9 cellular contexts compared by ENCODE assay signal in genomic region chr4:185534534-185534849, GRCh38. TPM values are rescaled to one million over a fixed set of nuclear protein-coding genes. Genes with fewer than 3 reads are reported as not detected.
DNase-seq lines count a peak whose midpoint lies in the region; ATAC-seq and TF ChIP-seq lines count a peak whose summit lies in the region.
"Had no signal": no experiment of that assay in that cellular context is flagged by ENCODE, and none has a peak within 500 bp of the region (broad histone marks: within the 10 kb centered on the region; RNA-seq: fewer than 3 reads in every experiment).

No MANE protein-coding gene starts in this region.

- H3K9me3 ChIP-seq in HCT116 (ENCODE audit: control insufficient read depth in 1 of 2, insufficient read depth in 1 of 2, low read depth in 1 of 2, low read length in 2 of 2) = no peaks in the 10 kb centered on the region
- H3K9me3 ChIP-seq in iPS-15b (ENCODE audit: control insufficient read depth, insufficient read depth, low read length) = no peaks in the 10 kb centered on the region
- no peaks in the 10 kb centered on the region for H3K9me3 ChIP-seq in CD4-positive, alpha-beta T cell (ENCODE audit: control insufficient read depth, low read length)

- H3K4me1 ChIP-seq in HCT116 (ENCODE audit: control insufficient read depth in 1 of 2, insufficient read depth in 2 of 2, low read length in 2 of 2) = peaks cover 2 to 13% of the 10 kb centered on the region in 2 experiments; a peak in 2 of 4 replicates
- H3K4me1 ChIP-seq in iPS-15b (ENCODE audit: control insufficient read depth, insufficient read depth, low read length) = peaks cover 4% of the 10 kb centered on the region

- POLR2A ChIA-PET in HCT116 (lab: Charles Lee) = interaction anchor here (1.6 kb wide), 1 partner anchor 17 kb away, joined by 6 read pairs; no protein-coding TSS in a partner anchor
- POLR2A ChIA-PET in CD4-positive, alpha-beta T cell (lab: Charles Lee) = no interaction called here

- intact Hi-C loops in HCT116 (cut with micrococcal nuclease) = no loop called here
- intact Hi-C loops in CD4-positive, alpha-beta T cell (cut with DNase I, micrococcal nuclease) = no loop called here

- TF ChIP-seq CTCF in HCT116 (IDR thresholded peaks at IDR 0.05 in 2 of 3, conservative IDR thresholded peaks at IDR 0.05 in 1 of 3; ENCODE audit: borderline replicate concordance in 1 of 3, insufficient read depth in 1 of 3, low read depth in 2 of 3, low read length in 2 of 3) = no peak
- no peak for TF ChIP-seq CTCF in astrocyte of the cerebellum (IDR thresholded peaks at IDR 0.05; ENCODE audit: low read depth, low read length, missing control alignments)
- TF ChIP-seq CTCF in CD4-positive, alpha-beta T cell (IDR thresholded peaks at IDR 0.05) = no peak

- no peak overlapping the region for H3K27ac Mint-ChIP-seq in CD4-positive, alpha-beta T cell

- H3K36me3 Mint-ChIP-seq in CD4-positive, alpha-beta T cell (ENCODE audit: low read depth) = no peaks in the 10 kb centered on the region

- H3K4me3 Mint-ChIP-seq in CD4-positive, alpha-beta T cell = no peak overlapping the region

- no peaks in the 10 kb centered on the region for H3K4me1 Mint-ChIP-seq in CD4-positive, alpha-beta T cell (ENCODE audit: low read depth)

- no peak for TF ChIP-seq RAD21 in HCT116 (IDR thresholded peaks at IDR 0.05; ENCODE audit: low read depth)

- H3K9ac ChIP-seq in HCT116 (ENCODE audit: low read length) = peak overlapping the region; percentile 73
- H3K9ac ChIP-seq in iPS-15b (ENCODE audit: low read depth, low read length) = no peak overlapping the region

- peaks cover 55% of the 10 kb centered on the region for H3K27me3 Mint-ChIP-seq in CD4-positive, alpha-beta T cell

- peak overlapping the region; percentile 68 for H2AFZ ChIP-seq in HCT116 (ENCODE audit: low read depth, low read length, poor library complexity, severe bottlenecking)

- ATAC-seq in HCT116 (no peak), HG03135 (IDR thresholded peaks at IDR 0.05; ENCODE audit: unreplicated experiment) (no peak), HG03095 (IDR thresholded peaks at IDR 0.05; ENCODE audit: unreplicated experiment) (no peak)
- no peak for ATAC-seq in CD4-positive, alpha-beta T cell (ENCODE audit: poor library complexity)

- BruUV-seq in HCT116 (replicated peaks; lab: Mats Ljungman, UMichigan) = no TSS peak

- H3K36me3 ChIP-seq in HCT116 (ENCODE audit: control insufficient read depth in 1 of 2, insufficient read depth in 2 of 2, low read length in 2 of 2) (no peaks in the 10 kb centered on the region), iPS-15b (ENCODE audit: control insufficient read depth, insufficient read depth, low read length) (no peaks in the 10 kb centered on the region)

- CTCF ChIA-PET in HCT116 (lab: Charles Lee) = no interaction called here
- CTCF ChIA-PET in CD4-positive, alpha-beta T cell (lab: Charles Lee) = no interaction called here

- H3K9me2 ChIP-seq in HCT116 (ENCODE audit: insufficient read depth) = no peaks in the 10 kb centered on the region

- no peaks in the 10 kb centered on the region for H3K9me3 Mint-ChIP-seq in CD4-positive, alpha-beta T cell

- DNase-seq in HCT116 (ENCODE audit: low read depth, low spot score) (no peak), astrocyte of the cerebellum (ENCODE audit: low read depth) (no peak), skeletal muscle cell (ENCODE audit: low read depth) (no peak), activated gamma-delta T cell (lab: John Stamatoyannopoulos, UW) (no peak)
- no peak for DNase-seq in CD4-positive, alpha-beta T cell
- DNase-seq: central memory CD4-positive, alpha-beta T cell had no signal

- in situ Hi-C loops in astrocyte of the cerebellum (cut with HindIII; ENCODE audit: low sequenced_read_pairs) = no loop called here

- peak overlapping the region; percentile 93 for H3K4me2 ChIP-seq in HCT116 (ENCODE audit: low read length)

- RAD21 ChIA-PET in HCT116 (lab: Charles Lee; ENCODE audit: low non-redundant PET in 1 of 2, low total read pairs in 2 of 2, uncharacterized antibody in 2 of 2, unreplicated experiment in 2 of 2) = interaction anchor here in 1 of 2 experiments (1.5 kb wide), 1 partner anchor 39 kb away, joined by 7 read pairs; no protein-coding TSS in a partner anchor

- no peaks in the 10 kb centered on the region for H3K79me2 ChIP-seq in HCT116 (ENCODE audit: insufficient read depth, low read length)

- H3K4me3 ChIP-seq in HCT116 (replicated peaks in 1 of 2; ENCODE audit: low read depth in 1 of 2, low read length in 2 of 2) (peak overlapping the region; percentile 59 to 76), astrocyte of the cerebellum (ENCODE audit: low read depth, low read length) (peak overlapping the region; percentile 63), iPS-15b (ENCODE audit: low read depth, low read length) (peak overlapping the region; percentile 72), skeletal muscle cell (ENCODE audit: low read depth, low read length) (peak overlapping the region; percentile 69)

- H3K27ac ChIP-seq in HCT116 (ENCODE audit: low read depth, low read length) = no peak overlapping the region
- H3K27ac ChIP-seq in CD4-positive, alpha-beta T cell (ENCODE audit: low read depth, low read length) = no peak overlapping the region

- TF ChIP-seq POLR2A in HCT116 (IDR thresholded peaks at IDR 0.05; ENCODE audit: borderline replicate concordance, extremely low read depth, insufficient read depth, insufficient read length) = no peak

- no peaks in the 10 kb centered on the region for H4K20me1 ChIP-seq in HCT116 (ENCODE audit: insufficient read depth)

- no peaks in the 10 kb centered on the region for H3K27me3 ChIP-seq in HCT116 (ENCODE audit: insufficient read depth, low read length)
- H3K27me3 ChIP-seq in iPS-15b (ENCODE audit: control insufficient read depth, insufficient read depth, low read length) = peaks cover 45% of the 10 kb centered on the region
- peaks cover 70% of the 10 kb centered on the region for H3K27me3 ChIP-seq in CD4-positive, alpha-beta T cell (ENCODE audit: control insufficient read depth, insufficient read depth, low read length)

TF ChIP-seq in HCT116, 20 proteins besides CTCF, POLR2A, EP300 and RAD21:
- no peak for TF ChIP-seq EZH2phosphoT487 (IDR thresholded peaks at IDR 0.05; ENCODE audit: borderline replicate concordance)
- TF ChIP-seq REST (IDR thresholded peaks at IDR 0.05; ENCODE audit: low read depth) = no peak

RNA-seq across cellular contexts. Expression of gene PDLIM3, which starts 0.8 kb away (rescaled TPM):
- 11.5 TPM for total RNA-seq in HCT116 (2021; ENCODE audit: unreplicated experiment)
- polyA plus RNA-seq in HCT116 (2012) = 14.6 and 17.3 TPM in 2 replicates
- not detected for total RNA-seq in CD4-positive, alpha-beta T cell

Comparison
In these comparisons a context has a peak if more than half of its experiments do, and no peak if none do; other contexts are left out.
1. RNA of gene PDLIM3, which starts 0.8 kb away (total RNA-seq): 11.5 TPM in HCT116 (single experiment); not detected in CD4-positive, alpha-beta T cell; every median in the first group is over 10 times any median in the second.
2. Peak in every context shown above with its lines, with median percentiles within 50 percentile points of each other: H3K4me3 ChIP-seq.